ENCODE assay signal across 32 cellular contexts in the genomic region with DNA sequence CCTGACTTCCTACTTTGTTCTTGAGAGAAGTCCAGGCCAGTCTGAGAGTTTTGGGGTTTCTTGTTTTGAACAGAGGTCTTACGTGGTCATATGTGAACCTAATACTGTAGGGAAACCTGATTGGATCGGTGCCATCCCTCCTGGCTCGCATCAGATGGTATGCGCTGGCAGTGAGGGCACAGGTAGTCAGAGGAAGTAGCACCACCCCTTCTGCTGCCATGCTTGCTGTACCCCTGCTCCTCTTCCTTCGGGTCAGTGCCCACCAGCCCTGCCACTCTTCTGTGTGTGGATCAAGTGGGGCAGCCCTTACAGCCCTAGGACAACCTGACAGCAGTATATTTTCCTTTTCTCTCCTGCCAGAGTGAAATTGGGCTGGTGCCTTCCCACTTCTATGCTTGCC.
"Had no signal": no experiment of that assay in that cellular context is flagged by ENCODE, and none has a peak within 500 bp of the region (broad histone marks: within the 10 kb centered on the region; RNA-seq: fewer than 3 reads in every experiment).

No MANE protein-coding gene starts in this region.

- DNase-seq: activated CD4-positive, alpha-beta memory T cell treated with anti-CD3 and anti-CD28 coated beads for 36 hours; activated CD4-positive, alpha-beta T cell treated with anti-CD3 and anti-CD28 coated beads for 36 hours; activated CD4-positive, alpha-beta T cell treated with anti-CD3 and anti-CD28 coated beads, Interleukin-2, amount 10 ng/mL, durations not matched to agents 24 days and 14 days; activated CD4-positive, CD25-positive, alpha-beta regulatory T cell; activated CD4-positive, CD25-positive, alpha-beta regulatory T cell treated with anti-CD3 and anti-CD28 coated beads, Interleukin-2, amount 50 U/mL, for 72 hours; activated CD8-positive, alpha-beta memory T cell treated with anti-CD3 and anti-CD28 coated beads, Interleukin-2, amount 10 ng/mL, durations not matched to agents 7 days and 5 days; activated CD8-positive, alpha-beta memory T cell treated with anti-CD3 and anti-CD28 coated beads, Interleukin-2, amount 50 U/mL, for 4 hours; activated CD8-positive, alpha-beta T cell treated with anti-CD3 and anti-CD28 coated beads, Interleukin-2, amount 10 ng/mL, durations not matched to agents 7 days and 5 days; activated naive CD4-positive, alpha-beta T cell treated with anti-CD3 and anti-CD28 coated beads, Interleukin-2, amount 50 U/mL, for 16 hours; activated T-cell treated with anti-CD3 and anti-CD28 coated beads, Interleukin-2, amount 50 U/mL, for 1 hour; activated T-cell treated with anti-CD3 and anti-CD28 coated beads, Interleukin-2, amount 50 U/mL, for 48 hours; amniotic stem cell; anterior cingulate cortex; brain microvascular endothelial cell; central memory CD4-positive, alpha-beta T cell; cerebellar nuclear complex; colonic mucosa; effector CD8-positive, alpha-beta T cell; esophagus squamous epithelium; foreskin melanocyte; T-helper 1 cell; T-helper 17 cell; T1000 had no signal

- H3K36me3 ChIP-seq: brain microvascular endothelial cell, colonic mucosa had no signal

- ATAC-seq: activated CD4-positive, alpha-beta T cell treated with anti-CD3 and anti-CD28 coated beads for 36 hours; activated CD8-positive, alpha-beta memory T cell treated with anti-CD3 and anti-CD28 coated beads, Interleukin-2, amount 10 ng/mL, durations not matched to agents 7 days and 5 days; activated CD8-positive, alpha-beta T cell treated with anti-CD3 and anti-CD28 coated beads, Interleukin-2, amount 10 ng/mL, durations not matched to agents 7 days and 5 days; gastroesophageal sphincter; T-helper 17 cell had no signal

- FAIRE-seq: astrocyte, endometrium, endothelial cell of umbilical vein had no signal

- H3K9me3 Mint-ChIP-seq: activated CD4-positive, alpha-beta T cell treated with anti-CD3 and anti-CD28 coated beads, Interleukin-2, amount 10 ng/mL, durations not matched to agents 24 days and 14 days; activated T-helper 2 cell treated with anti-CD3 and anti-CD28 coated beads, Interferon-gamma antibody, Interleukin-2, Interleukin-4, amounts not matched to agents 10 μg/mL and 5 μg/mL and 100 μg/mL, durations not matched to agents 14 hours and 24 hours and 36 hours had no signal

- H3K27ac Mint-ChIP-seq: activated CD4-positive, alpha-beta memory T cell treated with anti-CD3 and anti-CD28 coated beads for 36 hours; activated CD4-positive, alpha-beta T cell treated with anti-CD3 and anti-CD28 coated beads for 36 hours; activated CD4-positive, alpha-beta T cell treated with anti-CD3 and anti-CD28 coated beads, Interleukin-2, amount 10 ng/mL, durations not matched to agents 24 days and 14 days; activated CD8-positive, alpha-beta memory T cell treated with anti-CD3 and anti-CD28 coated beads, Interleukin-2, amount 10 ng/mL, durations not matched to agents 7 days and 5 days; activated CD8-positive, alpha-beta T cell treated with anti-CD3 and anti-CD28 coated beads, Interleukin-2, amount 10 ng/mL, durations not matched to agents 7 days and 5 days; activated naive CD8-positive, alpha-beta T cell; activated T-helper 1 cell treated with anti-CD3 and anti-CD28 coated beads, Interleukin-12 subunit alpha, Interleukin-12 subunit beta, Interleukin-2, Interleukin-4 antibody, amounts not matched to agents 30 ng/mL and 10 ng/mL and 1 ng/mL, durations not matched to agents 14 hours and 24 hours and 36 hours; activated T-helper 2 cell treated with anti-CD3 and anti-CD28 coated beads, Interferon-gamma antibody, Interleukin-2, Interleukin-4, amounts not matched to agents 10 μg/mL and 5 μg/mL and 100 μg/mL, durations not matched to agents 14 hours and 24 hours and 36 hours; T-helper 17 cell; T-helper 2 cell treated with Interferon-gamma antibody and Interleukin-4, amounts not matched to agents 5 μg/mL and 100 μg/mL, for 36 hours had no signal

- H3K27ac ChIP-seq: brain microvascular endothelial cell, colonic mucosa, epithelial cell of prostate, esophagus squamous epithelium, gastroesophageal sphincter had no signal

- H3K4me3 Mint-ChIP-seq: activated CD4-positive, alpha-beta memory T cell treated with anti-CD3 and anti-CD28 coated beads for 36 hours; activated CD4-positive, alpha-beta T cell treated with anti-CD3 and anti-CD28 coated beads for 36 hours; activated CD4-positive, alpha-beta T cell treated with anti-CD3 and anti-CD28 coated beads, Interleukin-2, amount 10 ng/mL, durations not matched to agents 24 days and 14 days; activated CD8-positive, alpha-beta memory T cell treated with anti-CD3 and anti-CD28 coated beads, Interleukin-2, amount 10 ng/mL, durations not matched to agents 7 days and 5 days; activated CD8-positive, alpha-beta T cell treated with anti-CD3 and anti-CD28 coated beads, Interleukin-2, amount 10 ng/mL, durations not matched to agents 7 days and 5 days; activated naive CD8-positive, alpha-beta T cell; activated T-helper 1 cell treated with anti-CD3 and anti-CD28 coated beads, Interleukin-12 subunit alpha, Interleukin-12 subunit beta, Interleukin-2, Interleukin-4 antibody, amounts not matched to agents 30 ng/mL and 10 ng/mL and 1 ng/mL, durations not matched to agents 14 hours and 24 hours and 36 hours; T-helper 17 cell; T-helper 2 cell treated with Interferon-gamma antibody and Interleukin-4, amounts not matched to agents 5 μg/mL and 100 μg/mL, for 36 hours had no signal

- H3K4me1 Mint-ChIP-seq: activated CD4-positive, alpha-beta T cell treated with anti-CD3 and anti-CD28 coated beads for 36 hours had no signal

- H3K27me3 ChIP-seq: brain microvascular endothelial cell, colonic mucosa, esophagus squamous epithelium, gastroesophageal sphincter had no signal

- H3K9me3 ChIP-seq: colonic mucosa had no signal

- H3K27me3 Mint-ChIP-seq: activated CD4-positive, alpha-beta memory T cell treated with anti-CD3 and anti-CD28 coated beads for 36 hours; activated CD4-positive, alpha-beta T cell treated with anti-CD3 and anti-CD28 coated beads for 36 hours; activated CD4-positive, alpha-beta T cell treated with anti-CD3 and anti-CD28 coated beads, Interleukin-2, amount 10 ng/mL, durations not matched to agents 24 days and 14 days; activated CD8-positive, alpha-beta memory T cell treated with anti-CD3 and anti-CD28 coated beads, Interleukin-2, amount 10 ng/mL, durations not matched to agents 7 days and 5 days; activated naive CD8-positive, alpha-beta T cell; T-helper 17 cell had no signal

- H3K4me3 ChIP-seq: colonic mucosa, esophagus squamous epithelium, gastroesophageal sphincter had no signal

- H3K4me1 ChIP-seq: colonic mucosa, esophagus squamous epithelium, gastroesophageal sphincter had no signal
